ENCODE assay signal across 9 cellular contexts in the genomic region with DNA sequence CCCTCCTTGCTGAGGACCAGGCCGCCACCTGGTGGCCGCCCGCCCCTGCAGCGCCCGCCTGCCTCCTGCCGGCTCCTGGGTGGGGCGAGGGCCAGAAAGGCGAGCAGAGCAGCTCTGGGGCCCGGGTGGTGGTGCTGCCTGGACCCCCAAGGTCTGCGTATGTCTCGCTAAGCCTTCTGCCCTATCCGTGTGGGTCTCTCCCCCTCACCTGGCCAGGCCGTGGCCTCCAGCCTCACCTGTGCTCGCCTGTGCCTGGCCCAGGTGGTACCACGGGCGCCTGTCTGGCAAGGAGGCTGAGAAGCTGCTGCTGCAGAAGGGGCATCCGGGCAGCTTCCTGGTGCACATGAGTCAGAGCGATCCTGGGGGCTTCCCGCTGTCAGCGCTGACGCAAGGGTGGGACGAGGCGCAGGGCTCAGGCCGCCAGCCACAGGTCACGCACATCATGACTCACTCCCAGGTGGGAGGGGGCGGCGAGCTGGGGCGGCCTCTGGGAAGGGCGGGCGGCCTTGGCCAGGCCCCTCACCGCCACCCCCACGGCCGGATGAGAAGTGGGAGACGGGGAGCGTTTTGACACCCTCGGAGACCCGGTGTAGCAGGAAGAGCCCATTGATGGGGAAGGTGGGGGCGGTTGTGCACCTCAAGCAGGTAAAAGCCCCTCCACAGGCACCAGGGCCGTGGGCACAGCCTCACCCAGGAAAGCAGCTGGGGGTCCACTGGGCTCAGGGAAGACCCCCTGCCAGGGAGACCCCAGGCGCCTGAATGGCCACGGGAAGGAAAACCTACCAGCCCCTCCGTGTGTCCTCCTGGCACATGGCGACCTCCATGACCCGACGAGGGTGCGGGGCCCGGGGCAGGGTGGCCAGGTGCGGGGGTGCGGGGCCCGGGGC. TPM values are rescaled to one million over a fixed set of nuclear protein-coding genes. Genes with fewer than 3 reads are reported as not detected.
DNase-seq lines count a peak whose midpoint lies in the region; ATAC-seq, FAIRE-seq and TF ChIP-seq lines count a peak whose summit lies in the region.
"Had no signal": no experiment of that assay in that cellular context is flagged by ENCODE, and none has a peak within 500 bp of the region (broad histone marks: within the 10 kb centered on the region; RNA-seq: fewer than 3 reads in every experiment).

No MANE protein-coding gene starts in this region.

- H3K4me3 ChIP-seq in BJ (ENCODE audit: low read depth, low read length) (no peak overlapping the region), foreskin fibroblast (ENCODE audit: low read depth in 1 of 2, low read length in 2 of 2) (no peak overlapping the region)

- H3K27me3 ChIP-seq in BJ (ENCODE audit: control insufficient read depth, insufficient read depth, low read length), result no peaks in the 10 kb centered on the region; the same call in 1 of the 2 replicates

- TF ChIP-seq POLR2A in GM18951 (IDR thresholded peaks at IDR 0.05; ENCODE audit: extremely low read depth, insufficient read depth, insufficient read length), result peak; percentile 69

- POLR2A ChIA-PET in BJ (lab: Charles Lee), result no interaction called here

- no peaks in the 10 kb centered on the region for H3K36me3 ChIP-seq in BJ (ENCODE audit: control insufficient read depth, insufficient read depth, low read length)

- DNase-seq in BJ (ENCODE audit: low read depth) (no peak), RCC 7860 (ENCODE audit: low spot score) (peak; percentile 95), foreskin fibroblast (peak; percentile 68 to 76), pulmonary artery endothelial cell (ENCODE audit: low read depth, low spot score) (peak; percentile 56), superior temporal gyrus (ENCODE audit: extremely low spot score) (no peak)
- DNase-seq in activated T-helper 1 cell treated with anti-CD3 and anti-CD28 coated beads, Interleukin-2, amount 50 U/mL, for 16 hours (ENCODE audit: low read depth in 1 of 2, low spot score in 1 of 2), result peak; percentile 40 to 82

- FAIRE-seq in RCC 7860 (lab: Jason Lieb, UNC), result peak; percentile 67

- CTCF ChIA-PET in BJ (lab: Yijun Ruan, JAX), result interaction anchor here (0.7 to 8.5 kb wide), 20 partner anchors 10 to 413 kb away, joined by 3 to 157 read pairs (median 4); a partner anchor contains a TSS

- peak; percentile 87 for TF ChIP-seq CTCF in BJ (IDR thresholded peaks at IDR 0.05; ENCODE audit: insufficient read depth, low read depth, low read length)
- peak; percentile 70 for TF ChIP-seq CTCF in foreskin fibroblast (IDR thresholded peaks at IDR 0.05; ENCODE audit: low read depth, low read length)

- peak; percentile 49 for ATAC-seq in HG03354 (IDR thresholded peaks at IDR 0.05; ENCODE audit: poor library complexity, severe bottlenecking, unreplicated experiment)

- in situ Hi-C loops in GM18951 (cut with MboI; ENCODE audit: low sequenced_read_pairs, unreplicated experiment), result no loop called here

RNA-seq across cellular contexts. Expression of a gene that starts 9.9 kb away (rescaled TPM):
- not detected in 2 replicates for polyA plus RNA-seq in BJ (2011; rRNA removed)
- polyA minus RNA-seq in BJ (2011; rRNA and poly(A)+ RNA removed), result not detected in 2 replicates
- total RNA-seq in pulmonary artery endothelial cell, result not detected in 2 replicates
- total RNA-seq: T-helper 1 cell treated with Interleukin-12 subunit alpha and Interleukin-12 subunit beta and Interleukin-4 antibody, amounts not matched to agents 30 ng/mL and 1 ng/mL, for 36 hours had no signal

RNA-seq across cellular contexts. Expression of a gene that starts 44.3 kb away (rescaled TPM):
- polyA plus RNA-seq in BJ (2011; rRNA removed), result 32.7 and 41.2 TPM in 2 replicates
- polyA minus RNA-seq in BJ (2011; rRNA and poly(A)+ RNA removed), result 20.4 and 22.9 TPM in 2 replicates
- total RNA-seq in pulmonary artery endothelial cell, result 48.4 and 88.2 TPM in 2 replicates

RNA-seq across cellular contexts. Expression of a gene that starts 50.9 kb away (rescaled TPM):
- polyA plus RNA-seq in BJ (2011; rRNA removed), result 73.0 and 86.8 TPM in 2 replicates
- 8.7 and 9.7 TPM in 2 replicates for polyA minus RNA-seq in BJ (2011; rRNA and poly(A)+ RNA removed)
- 96.4 and 121 TPM in 2 replicates for total RNA-seq in pulmonary artery endothelial cell

RNA-seq across cellular contexts. Expression of a gene that starts 51.7 kb away (rescaled TPM):
- polyA plus RNA-seq in BJ (2011; rRNA removed), result 4.3 and 8.9 TPM in 2 replicates
- 1.6 and 1.8 TPM in 2 replicates for polyA minus RNA-seq in BJ (2011; rRNA and poly(A)+ RNA removed)
- total RNA-seq in pulmonary artery endothelial cell, result 6.1 and 6.7 TPM in 2 replicates

Comparison
In these comparisons a context has a peak if more than half of its experiments do, and no peak if none do; other contexts are left out.
1. DNase-seq: peak in RCC 7860 (single experiment), activated T-helper 1 cell treated with anti-CD3 and anti-CD28 coated beads, Interleukin-2, amount 50 U/mL, for 16 hours (2 of 2), foreskin fibroblast (2 of 2) and pulmonary artery endothelial cell (single experiment); none in BJ (single experiment) and superior temporal gyrus (single experiment).